Comparison of ENCODE assay signal across 8 cellular contexts in genomic region chr12:124764451-124764850, GRCh38.
DNase-seq lines count a peak whose midpoint lies in the region; ATAC-seq and TF ChIP-seq lines count a peak whose summit lies in the region.

No MANE protein-coding gene starts in this region.

- peak; percentile 66 for DNase-seq in DND-41
- peak; percentile 51 for DNase-seq in activated naive CD4-positive, alpha-beta T cell treated with anti-CD3 and anti-CD28 coated beads, Interleukin-2, amount 10 ng/mL, durations not matched to agents 7 days and 5 days
- DNase-seq in iris pigment epithelial cell (ENCODE audit: low read depth): peak; percentile 89
- peak; percentile 81 for DNase-seq in testis
- no peak for DNase-seq in inferior parietal cortex (ENCODE audit: extremely low spot score)
- no peak for DNase-seq in NCI-H1930 (lab: John Stamatoyannopoulos, UW)

- H3K9me3 ChIP-seq in DND-41 (ENCODE audit: insufficient read depth, low read length, severe bottlenecking) (peaks cover 11% of the 10 kb centered on the region), testis (no peaks in the 10 kb centered on the region)

- H3K9me3 Mint-ChIP-seq in activated naive CD4-positive, alpha-beta T cell treated with anti-CD3 and anti-CD28 coated beads, Interleukin-2, amount 10 ng/mL, durations not matched to agents 7 days and 5 days: peaks cover 24% of the 10 kb centered on the region

- H3K4me3 ChIP-seq in DND-41 (ENCODE audit: low read depth in 1 of 2, low read length in 2 of 2) (no peak overlapping the region), KMS-11 (IDR thresholded peaks at IDR 0.05; ENCODE audit: insufficient read depth, low read depth, low read length) (no peak overlapping the region), testis (no peak overlapping the region)

- H3K4me1 Mint-ChIP-seq in activated naive CD4-positive, alpha-beta T cell treated with anti-CD3 and anti-CD28 coated beads, Interleukin-2, amount 10 ng/mL, durations not matched to agents 7 days and 5 days: peaks cover 5% of the 10 kb centered on the region

- peaks cover 9% of the 10 kb centered on the region for H3K4me1 ChIP-seq in DND-41 (ENCODE audit: insufficient read depth, low read length)
- H3K4me1 ChIP-seq in KMS-11 (ENCODE audit: low read depth, poor library complexity, severe bottlenecking): no peaks in the 10 kb centered on the region
- H3K4me1 ChIP-seq in testis: peaks cover 22% of the 10 kb centered on the region

- intact Hi-C loops in testis (cut with DNase I; ENCODE audit: low total_unique reads): no loop called here

- peaks cover 8% of the 10 kb centered on the region for H3K36me3 Mint-ChIP-seq in activated naive CD4-positive, alpha-beta T cell treated with anti-CD3 and anti-CD28 coated beads, Interleukin-2, amount 10 ng/mL, durations not matched to agents 7 days and 5 days

- no peak overlapping the region for H2AFZ ChIP-seq in DND-41 (ENCODE audit: low read depth, low read length)
- no peak overlapping the region for H2AFZ ChIP-seq in KMS-11 (ENCODE audit: low read depth)

- H3K27ac ChIP-seq in DND-41 (ENCODE audit: low read length) (no peak overlapping the region), KMS-11 (no peak overlapping the region), testis (peak overlapping the region in 1 of 2 donors; percentile 4)

- H3K79me2 ChIP-seq in DND-41 (ENCODE audit: insufficient read depth, low read length) (no peaks in the 10 kb centered on the region), KMS-11 (ENCODE audit: insufficient read depth, low read depth) (no peaks in the 10 kb centered on the region)

- H3K9ac ChIP-seq in DND-41 (ENCODE audit: low read depth, low read length) (no peak overlapping the region), KMS-11 (no peak overlapping the region)

- H3K27me3 Mint-ChIP-seq in activated naive CD4-positive, alpha-beta T cell treated with anti-CD3 and anti-CD28 coated beads, Interleukin-2, amount 10 ng/mL, durations not matched to agents 7 days and 5 days: peaks cover 46% of the 10 kb centered on the region

- TF ChIP-seq CTCF in DND-41 (IDR thresholded peaks at IDR 0.05; ENCODE audit: borderline replicate concordance, extremely low read depth, low read length, poor library complexity, severe bottlenecking): peak; percentile 87
- peak; percentile 83 for TF ChIP-seq CTCF in KMS-11 (conservative IDR thresholded peaks at IDR 0.05; ENCODE audit: low read depth, low read length)
- TF ChIP-seq CTCF in testis (IDR thresholded peaks at IDR 0.05): peak; percentile 81 to 97 (median 94)

- no peak overlapping the region for H3K4me3 Mint-ChIP-seq in activated naive CD4-positive, alpha-beta T cell treated with anti-CD3 and anti-CD28 coated beads, Interleukin-2, amount 10 ng/mL, durations not matched to agents 7 days and 5 days

- no peak overlapping the region for H3K27ac Mint-ChIP-seq in activated naive CD4-positive, alpha-beta T cell treated with anti-CD3 and anti-CD28 coated beads, Interleukin-2, amount 10 ng/mL, durations not matched to agents 7 days and 5 days

- H4K20me1 ChIP-seq in DND-41 (ENCODE audit: insufficient read depth, low read length) (0 out of 2 replicates have a peak, but pooled peaks cover 5% of the 10 kb centered on the region), KMS-11 (ENCODE audit: insufficient read depth) (no peaks in the 10 kb centered on the region)

- no peak for TF ChIP-seq POLR2A in testis (IDR thresholded peaks at IDR 0.05)

- ATAC-seq in DND-41 (ENCODE audit: insufficient read depth, low read depth) (0 out of 3 replicates have a peak, but pooled peaks have one; percentile 20), HG03520 (IDR thresholded peaks at IDR 0.05; ENCODE audit: unreplicated experiment) (no peak)

- CTCF ChIA-PET in activated naive CD4-positive, alpha-beta T cell treated with anti-CD3 and anti-CD28 coated beads, Interleukin-2, amount 10 ng/mL, durations not matched to agents 7 days and 5 days (lab: Charles Lee): interaction anchor here (1.1 to 3.1 kb wide), 7 partner anchors 9 to 727 kb away, joined by 3 to 17 read pairs (median 4); no protein-coding TSS in a partner anchor

- H3K4me2 ChIP-seq in DND-41 (ENCODE audit: insufficient read depth, low read length): no peak overlapping the region
- no peak overlapping the region for H3K4me2 ChIP-seq in KMS-11

- H3K27me3 ChIP-seq in DND-41 (ENCODE audit: insufficient read depth, low read length, poor library complexity) (no peaks in the 10 kb centered on the region), KMS-11 (ENCODE audit: insufficient read depth, low read depth) (no peaks in the 10 kb centered on the region), testis (no peaks in the 10 kb centered on the region)

- 55 to 59% methylated on average over 3 of the region's 3 CpGs for WGBS in testis, 2 donors

- no peaks in the 10 kb centered on the region for H3K36me3 ChIP-seq in DND-41 (ENCODE audit: insufficient read depth, low read length)
- H3K36me3 ChIP-seq in KMS-11 (ENCODE audit: insufficient read depth): no peaks in the 10 kb centered on the region
- no peaks in the 10 kb centered on the region for H3K36me3 ChIP-seq in testis (ENCODE audit: low read depth, missing control alignments)

Comparison
In these comparisons a context has a peak if more than half of its experiments do, and no peak if none do; other contexts are left out.
1. DNase-seq: peak in DND-41 (single experiment), activated naive CD4-positive, alpha-beta T cell treated with anti-CD3 and anti-CD28 coated beads, Interleukin-2, amount 10 ng/mL, durations not matched to agents 7 days and 5 days (single experiment), iris pigment epithelial cell (single experiment) and testis (single experiment); none in inferior parietal cortex (single experiment) and NCI-H1930 (0 of 2).
2. Peak in every context shown above with its lines, with median percentiles within 50 percentile points of each other: CTCF ChIP-seq.